8 cellular contexts compared by ENCODE assay signal in genomic region chr9:36190388-36191289, GRCh38. TPM values are rescaled to one million over a fixed set of nuclear protein-coding genes. Genes with fewer than 3 reads are reported as not detected.
DNase-seq lines count a peak whose midpoint lies in the region; ATAC-seq, FAIRE-seq and TF ChIP-seq lines count a peak whose summit lies in the region.

TSS of gene CLTA (plus strand) at chr9:36190921. CDS start at chr9:36191057, 136 bp downstream.

- peaks cover 11% of the 10 kb centered on the region for H3K9me1 ChIP-seq in keratinocyte (ENCODE audit: control insufficient read depth, extremely low read depth, insufficient read depth, low read length)

- H3K4me1 ChIP-seq in BE2C (peaks cover 6% of the 10 kb centered on the region), keratinocyte (ENCODE audit: control insufficient read depth, extremely low read depth, insufficient read depth, low read length) (peaks cover 38% of the 10 kb centered on the region)

- peaks cover 30% of the 10 kb centered on the region for H4K20me1 ChIP-seq in keratinocyte (ENCODE audit: control insufficient read depth, extremely low read depth, insufficient read depth, low read length)

- FAIRE-seq in keratinocyte (lab: Jason Lieb, UNC), result peak; percentile 86

- H3K9ac ChIP-seq in keratinocyte (ENCODE audit: control insufficient read depth, extremely low read depth, insufficient read depth, low read length), result peak within 1 kb of the TSS; percentile 92

- dilution Hi-C loops in keratinocyte (cut with MboI; ENCODE audit: extremely low pct_ligation_motif_present, low sequenced_read_pairs), result loop anchor here (10.0 kb wide), 1 partner anchor 46 kb away; no protein-coding TSS in a partner anchor

- peak; percentile 99 for TF ChIP-seq POLR2A in GM19193 (IDR thresholded peaks at IDR 0.05; ENCODE audit: extremely low read depth, insufficient read depth, insufficient read length)

- H3K9me3 ChIP-seq in BE2C (no peaks in the 10 kb centered on the region), keratinocyte (ENCODE audit: control insufficient read depth, low read depth, low read length) (no peaks in the 10 kb centered on the region)

- DNase-seq in BE2C (peak; percentile 98), NCI-H510A (lab: John Stamatoyannopoulos, UW) (peak; percentile 95), cerebellum (ENCODE audit: low spot score) (peak; percentile 100), keratinocyte (ENCODE audit: low read depth, low spot score) (peak; percentile 91)
- peak; percentile 87 for DNase-seq in activated CD4-positive, alpha-beta T cell treated with anti-CD3 and anti-CD28 coated beads for 1 hour
- peak; percentile 80 to 87 for DNase-seq in stimulated activated CD4-positive, alpha-beta T cell treated with anti-CD3 and anti-CD28 coated beads, Interleukin-15, amount 100 ng/mL, for 1 hour (ENCODE audit: low read depth in 1 of 2, low spot score in 1 of 2)

- peak within 1 kb of the TSS; percentile 94 for H2AFZ ChIP-seq in keratinocyte (ENCODE audit: control insufficient read depth, low read length)

- peaks cover 50% of the 10 kb centered on the region for H3K79me2 ChIP-seq in keratinocyte (ENCODE audit: control insufficient read depth, insufficient read depth, low read length)

- peak within 1 kb of the TSS; percentile 92 for H3K27ac ChIP-seq in keratinocyte (ENCODE audit: control insufficient read depth, insufficient read depth, low read length)

- peak; percentile 97 for ATAC-seq in HG03439 (IDR thresholded peaks at IDR 0.05; ENCODE audit: unreplicated experiment)

- H3K36me3 ChIP-seq in BE2C (peaks cover 2% of the 10 kb centered on the region), keratinocyte (ENCODE audit: control insufficient read depth in 2 of 2, extremely low read depth in 1 of 2, insufficient read depth in 2 of 2, low read length in 2 of 2) (peaks cover 5 to 9% of the 10 kb centered on the region in 2 experiments)

- TF ChIP-seq CTCF in BE2C (IDR thresholded peaks at IDR 0.05; ENCODE audit: low read depth, low read length) (peak; percentile 54), keratinocyte (optimal IDR thresholded peaks at IDR 0.05 in 1 of 3, IDR thresholded peaks at IDR 0.05 in 1 of 3, conservative IDR thresholded peaks at IDR 0.05 in 1 of 3; ENCODE audit: extremely low read depth in 1 of 3, insufficient read depth in 2 of 3, low read length in 3 of 3) (peak; percentile 35 to 55 (median 49))

- peak within 1 kb of the TSS; percentile 92 for H3K4me2 ChIP-seq in keratinocyte (ENCODE audit: control insufficient read depth, extremely low read depth, insufficient read depth, low read depth, low read length)

- H3K4me3 ChIP-seq in BE2C (ENCODE audit: low read depth, low read length) (peak within 1 kb of the TSS; percentile 96), keratinocyte (ENCODE audit: control insufficient read depth in 2 of 3, extremely low read depth in 1 of 3, insufficient read depth in 2 of 3, low read depth in 1 of 3, low read length in 3 of 3) (peak within 1 kb of the TSS; percentile 71 to 87 (median 77))

- no peaks in the 10 kb centered on the region for H3K27me3 ChIP-seq in BE2C
- no peaks in the 10 kb centered on the region for H3K27me3 ChIP-seq in keratinocyte (ENCODE audit: control insufficient read depth, extremely low read depth, insufficient read depth, low read length)

RNA-seq across cellular contexts. Expression of gene CLTA, which starts in this region (rescaled TPM):
- 209 TPM for polyA plus RNA-seq in BE2C (2012; ENCODE audit: insufficient read depth, insufficient read length, low read depth)
- total RNA-seq in cerebellum, result 79.3 TPM
- polyA plus RNA-seq in keratinocyte, result 231 to 325 TPM (median 290 TPM) in 3 replicates
- polyA plus RNA-seq in keratinocyte (2011; ENCODE audit: low read depth), result 477 TPM
- polyA plus RNA-seq in keratinocyte (2011; cell fraction: cytosol; rRNA removed), result 319 and 330 TPM in 2 replicates
- 135 and 169 TPM in 2 replicates for polyA plus RNA-seq in keratinocyte (2011; cell fraction: nucleus; rRNA removed)
- 204 and 273 TPM in 2 replicates for polyA plus RNA-seq in keratinocyte (2012; ENCODE audit: low replicate concordance)
- 80.4 to 100 TPM (median 94.7 TPM) in 3 replicates for polyA minus RNA-seq in keratinocyte
- polyA minus RNA-seq in keratinocyte (2011; cell fraction: cytosol; rRNA and poly(A)+ RNA removed), result 128 TPM
- 34.9 and 42.8 TPM in 2 replicates for polyA minus RNA-seq in keratinocyte (2011; cell fraction: nucleus; rRNA and poly(A)+ RNA removed)

Comparison
In these comparisons a context has a peak if more than half of its experiments do, and no peak if none do; other contexts are left out.
1. Peak in every context shown above with its lines: DNase-seq, ATAC-seq, H3K4me3 ChIP-seq and H3K27ac ChIP-seq.